In the genomic region with DNA sequence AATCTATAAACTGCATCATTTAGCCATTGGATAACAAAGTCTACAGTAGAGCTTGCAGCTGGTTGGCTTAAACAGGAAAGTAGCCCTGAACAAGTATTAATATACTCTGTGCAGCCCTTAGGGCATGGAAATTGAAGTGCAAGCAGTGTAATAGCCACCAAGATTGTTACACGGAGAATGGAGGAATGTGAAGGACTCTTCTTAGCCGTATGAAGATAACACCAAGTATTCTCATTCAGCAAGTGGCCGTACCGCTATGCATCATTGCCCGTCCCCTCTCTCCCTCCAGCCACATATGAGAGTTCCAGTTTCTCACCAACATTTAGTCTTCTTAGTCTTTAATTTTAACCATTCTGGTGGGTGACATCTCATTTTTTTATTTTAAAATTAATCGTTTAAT, we compare ENCODE assay signal across 21 cellular contexts. TPM values are rescaled to one million over a fixed set of nuclear protein-coding genes. Genes with fewer than 3 reads are reported as not detected.
DNase-seq lines count a peak whose midpoint lies in the region; ATAC-seq and TF ChIP-seq lines count a peak whose summit lies in the region.
"Had no signal": no experiment of that assay in that cellular context is flagged by ENCODE, and none has a peak within 500 bp of the region (broad histone marks: within the 10 kb centered on the region; RNA-seq: fewer than 3 reads in every experiment).

No MANE protein-coding gene starts in this region.

- dilution Hi-C loops in mammary epithelial cell (cut with HindIII; ENCODE audit: low sequenced_read_pairs) = no loop called here

- H3K9ac ChIP-seq in mammary epithelial cell (ENCODE audit: insufficient read depth, low read length) = no peak overlapping the region

- peaks cover 67% of the 10 kb centered on the region for H3K4me1 ChIP-seq in left ventricle myocardium inferior
- peaks cover 10 to 27% of the 10 kb centered on the region in 2 donors for H3K4me1 ChIP-seq in lung (ENCODE audit: control insufficient read depth in 2 of 2, insufficient read depth in 2 of 2, low read length in 2 of 2)
- H3K4me1 ChIP-seq in mammary epithelial cell (ENCODE audit: insufficient read depth, low read length) = no peaks in the 10 kb centered on the region
- H3K4me1 ChIP-seq: A549 had no signal

- H3K9me3 ChIP-seq in left ventricle myocardium inferior (replicated peaks) (no peaks in the 10 kb centered on the region), lung (ENCODE audit: control insufficient read depth in 2 of 2, insufficient read depth in 1 of 2, low read length in 1 of 2) (no peaks in the 10 kb centered on the region), mammary epithelial cell (replicated peaks; ENCODE audit: insufficient read depth, low read length) (no peaks in the 10 kb centered on the region)
- H3K9me3 ChIP-seq: A549, Peyer's patch, SJSA1 had no signal

- no peaks in the 10 kb centered on the region for H4K20me1 ChIP-seq in mammary epithelial cell (ENCODE audit: insufficient read depth, low read length)

- ATAC-seq in lung (ENCODE audit: insufficient read depth, low FRiP score) (peak; percentile 60), GM21360 (IDR thresholded peaks at IDR 0.05; ENCODE audit: unreplicated experiment) (no peak)
- ATAC-seq: A549, HepG2 had no signal

- H3K4me2 ChIP-seq in mammary epithelial cell (ENCODE audit: insufficient read depth, low read depth, low read length) = no peak overlapping the region
- H3K4me2 ChIP-seq: A549 had no signal

- CTCF ChIA-PET in mammary epithelial cell (lab: Charles Lee; ENCODE audit: low non-redundant PET) = no interaction called here

- WGBS in lung, 2 donors = 71 to 89% methylated on average over 6 of the region's 6 CpGs
- WGBS in mammary epithelial cell (ENCODE audit: low coverage, missing lambda C conversion rate) = 77% methylated on average over 5 of the region's 6 CpGs

- H3K27ac ChIP-seq in left ventricle myocardium inferior (replicated peaks) (peak overlapping the region; percentile 34), lung (ENCODE audit: low read depth in 1 of 2, low read length in 1 of 2) (no peak overlapping the region), mammary epithelial cell (ENCODE audit: insufficient read depth, low read depth, low read length) (no peak overlapping the region)
- H3K27ac ChIP-seq: A549, HL-60, Peyer's patch, SJSA1 had no signal

- intact Hi-C loops in left ventricle myocardium inferior (cut with micrococcal nuclease) = no loop called here
- intact Hi-C loops in cardiac septum (cut with DNase I) = no loop called here
- intact Hi-C loops in mammary epithelial cell (cut with micrococcal nuclease) = no loop called here

- H2AFZ ChIP-seq in mammary epithelial cell (ENCODE audit: low read depth, low read length) = no peak overlapping the region

- DNase-seq in left ventricle myocardium inferior (no peak), cardiac septum (ENCODE audit: low spot score) (no peak), NCI-H69 (lab: John Stamatoyannopoulos, UW) (peak; percentile 15), lung (ENCODE audit: low spot score) (no peak), mammary epithelial cell (no peak), UCSD-AML1 (lab: John Stamatoyannopoulos, UW; ENCODE audit: unreplicated experiment) (no peak)
- DNase-seq: DMS53, HFFc6, KBM-7, MM.1S, NCI-H1092, NCI-H146, NCI-H2029 treated with DMSO at 0.1 percent for 48 hours, NCI-H2171 treated with DMSO at 0.1 percent for 48 hours, NCI-H524 treated with DMSO at 0.1 percent for 48 hours, Peyer's patch had no signal

- no TSS peak for BruUV-seq in mammary epithelial cell (replicated peaks; lab: Mats Ljungman, UMichigan)

- no peak overlapping the region for H3K4me3 ChIP-seq in left ventricle myocardium inferior
- no peak overlapping the region for H3K4me3 ChIP-seq in lung
- no peak overlapping the region for H3K4me3 ChIP-seq in mammary epithelial cell (replicated peaks in 1 of 3; ENCODE audit: insufficient read depth in 1 of 3, low read depth in 2 of 3, low read length in 3 of 3)
- H3K4me3 ChIP-seq: A549, Peyer's patch, SJSA1 had no signal

- peaks cover 92% of the 10 kb centered on the region for H3K79me2 ChIP-seq in mammary epithelial cell (ENCODE audit: insufficient read depth, low read length)

- H3K36me3 ChIP-seq in left ventricle myocardium inferior (no peaks in the 10 kb centered on the region), lung (ENCODE audit: control insufficient read depth in 2 of 2, insufficient read depth in 2 of 2, low read length in 2 of 2) (no peaks in the 10 kb centered on the region), mammary epithelial cell (ENCODE audit: insufficient read depth, low read length) (peaks cover 2% of the 10 kb centered on the region)
- H3K36me3 ChIP-seq: Peyer's patch had no signal

- TF ChIP-seq CTCF in left ventricle myocardium inferior (IDR thresholded peaks at IDR 0.05; ENCODE audit: borderline replicate concordance) (no peak), lung (IDR thresholded peaks at IDR 0.05; ENCODE audit: control extremely low read depth, extremely low read depth) (no peak), mammary epithelial cell (conservative IDR thresholded peaks at IDR 0.05 in 1 of 2, IDR thresholded peaks at IDR 0.05 in 1 of 2; ENCODE audit: extremely low read depth in 1 of 2, insufficient read depth in 1 of 2, low read depth in 1 of 2, low read length in 2 of 2) (no peak)

- in situ Hi-C loops in mammary epithelial cell (cut with MboI; ENCODE audit: low sequenced_read_pairs in 2 of 2) = no loop called here

- H3K27me3 ChIP-seq in left ventricle myocardium inferior (ENCODE audit: low read depth) (no peaks in the 10 kb centered on the region), lung (ENCODE audit: control insufficient read depth, insufficient read depth) (no peaks in the 10 kb centered on the region), mammary epithelial cell (ENCODE audit: insufficient read depth, low read length) (no peaks in the 10 kb centered on the region)
- H3K27me3 ChIP-seq: Peyer's patch, SJSA1 had no signal

RNA-seq across cellular contexts. Expression of gene ANKRD12, which starts 40.5 kb away (rescaled TPM):
- total RNA-seq in left ventricle myocardium inferior (49.3 TPM), cardiac septum (66.6 TPM), lung (100 to 1,000 TPM in 1 of 2 donors, 10 to 100 TPM in 1; 52.0 to 108 TPM), mammary epithelial cell (10 to 100 TPM; 19.8 to 26.0 TPM)
- polyA plus RNA-seq in lung (10 to 100 TPM; 10.2 to 48.0 TPM), mammary epithelial cell (2.6 TPM)
- polyA minus RNA-seq in mammary epithelial cell = 14.3 TPM
